15 cellular contexts compared by ENCODE assay signal in the genomic region with DNA sequence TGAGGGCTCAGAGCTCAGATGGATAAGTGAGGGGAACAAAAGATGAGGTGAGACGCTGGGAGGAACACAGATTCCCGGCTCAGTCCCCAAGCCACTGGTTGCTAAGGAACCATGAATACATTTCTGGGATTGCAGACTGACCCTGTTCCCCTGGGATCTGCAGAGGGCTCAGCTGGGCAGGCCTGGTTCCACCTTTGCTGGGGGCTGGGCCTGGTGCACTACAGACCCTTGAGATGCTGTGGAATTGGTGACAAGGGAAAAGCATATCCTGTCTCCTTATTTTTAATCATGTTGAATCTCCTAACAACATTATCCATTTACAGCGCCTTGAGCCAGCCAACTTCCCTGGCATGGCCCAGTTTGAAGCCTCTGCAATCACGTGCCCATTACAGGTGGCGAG. TPM values are rescaled to one million over a fixed set of nuclear protein-coding genes. Genes with fewer than 3 reads are reported as not detected.
"Had no signal": no experiment of that assay in that cellular context is flagged by ENCODE, and none has a peak within 500 bp of the region (broad histone marks: within the 10 kb centered on the region; RNA-seq: fewer than 3 reads in every experiment).

No MANE protein-coding gene starts in this region.

- H3K27ac Mint-ChIP-seq: activated CD4-positive, alpha-beta T cell treated with anti-CD3 and anti-CD28 coated beads for 36 hours; activated CD8-positive, alpha-beta T cell treated with anti-CD3 and anti-CD28 coated beads, Interleukin-2, amount 10 ng/mL, durations not matched to agents 7 days and 5 days; effector memory CD8-positive, alpha-beta T cell; nephron had no signal

- DNase-seq: activated CD4-positive, alpha-beta T cell treated with anti-CD3 and anti-CD28 coated beads for 36 hours; activated CD8-positive, alpha-beta T cell treated with anti-CD3 and anti-CD28 coated beads, Interleukin-2, amount 10 ng/mL, durations not matched to agents 7 days and 5 days; activated naive CD4-positive, alpha-beta T cell treated with Interleukin-2 at 50 U/mL for 16 hours; cerebellar nuclear complex; dermis blood vessel endothelial cell; effector memory CD8-positive, alpha-beta T cell; foreskin melanocyte; left cardiac atrium; lower lobe of right lung; right lobe of liver; stimulated activated CD4-positive, alpha-beta T cell treated with anti-CD3 and anti-CD28 coated beads, Interleukin-1b, Interleukin-23, amount 100 ng/mL, for 48 hours had no signal

- H3K27ac ChIP-seq: epithelial cell of prostate, lower lobe of right lung, right lobe of liver, vagina, VCaP had no signal

- ATAC-seq: activated CD4-positive, alpha-beta T cell treated with anti-CD3 and anti-CD28 coated beads for 36 hours; activated CD8-positive, alpha-beta T cell treated with anti-CD3 and anti-CD28 coated beads, Interleukin-2, amount 10 ng/mL, durations not matched to agents 7 days and 5 days; effector memory CD8-positive, alpha-beta T cell; left cardiac atrium; lower lobe of right lung; right lobe of liver had no signal

- H3K4me1 Mint-ChIP-seq: activated CD4-positive, alpha-beta T cell treated with anti-CD3 and anti-CD28 coated beads for 36 hours had no signal

- H3K4me1 ChIP-seq: lower lobe of right lung, right lobe of liver, vagina had no signal

- H3K36me3 ChIP-seq: lower lobe of right lung, right lobe of liver, vagina had no signal

- H3K9me3 ChIP-seq: right lobe of liver had no signal

- H3K4me3 ChIP-seq: lower lobe of right lung, right lobe of liver, vagina had no signal

- H3K4me3 Mint-ChIP-seq: activated CD4-positive, alpha-beta T cell treated with anti-CD3 and anti-CD28 coated beads for 36 hours; activated CD8-positive, alpha-beta T cell treated with anti-CD3 and anti-CD28 coated beads, Interleukin-2, amount 10 ng/mL, durations not matched to agents 7 days and 5 days; effector memory CD8-positive, alpha-beta T cell; nephron had no signal

- H3K27me3 ChIP-seq: right lobe of liver, vagina had no signal

RNA-seq across cellular contexts. Expression of a gene that starts 19.3 kb away (rescaled TPM):
- total RNA-seq: activated CD8-positive, alpha-beta T cell treated with anti-CD3 and anti-CD28 coated beads, Interleukin-2, amount 10 ng/mL, durations not matched to agents 7 days and 5 days had no signal
